8 cellular contexts compared by ENCODE assay signal in genomic region chr13:31038834-31039552, GRCh38.
A peak's percentile ranks its signal among the peaks of the same experiment; 100 is the strongest.
DNase-seq lines count a peak whose midpoint lies in the region; ATAC-seq and TF ChIP-seq lines count a peak whose summit lies in the region.

No MANE protein-coding gene starts in this region.

- no peak overlapping the region for H3K27ac ChIP-seq in right lobe of liver

- no peak for TF ChIP-seq POLR2A in right lobe of liver (IDR thresholded peaks at IDR 0.05)

- peaks cover 33% of the 10 kb centered on the region for H3K27me3 Mint-ChIP-seq in activated CD8-positive, alpha-beta T cell treated with anti-CD3 and anti-CD28 coated beads for 36 hours

- H3K36me3 ChIP-seq in right lobe of liver, result no peaks in the 10 kb centered on the region

- no peak for TF ChIP-seq CTCF in activated CD8-positive, alpha-beta T cell treated with anti-CD3 and anti-CD28 coated beads for 36 hours (IDR thresholded peaks at IDR 0.05)
- TF ChIP-seq CTCF in right lobe of liver (IDR thresholded peaks at IDR 0.05), result no peak

- H3K4me1 ChIP-seq in right lobe of liver, result no peaks in the 10 kb centered on the region

- WGBS in right lobe of liver (ENCODE audit: insufficient coverage, low coverage, low lambda C conversion rate, missing lambda C conversion rate), result 58% methylated on average over 6 of the region's 7 CpGs

- H3K36me3 Mint-ChIP-seq in activated CD8-positive, alpha-beta T cell treated with anti-CD3 and anti-CD28 coated beads for 36 hours (ENCODE audit: low read depth), result no peaks in the 10 kb centered on the region

- no peaks in the 10 kb centered on the region for H3K9me3 Mint-ChIP-seq in activated CD8-positive, alpha-beta T cell treated with anti-CD3 and anti-CD28 coated beads for 36 hours

- intact Hi-C loops in activated CD8-positive, alpha-beta T cell treated with anti-CD3 and anti-CD28 coated beads for 36 hours (cut with micrococcal nuclease), result no loop called here
- intact Hi-C loops in right lobe of liver (cut with DNase I), result no loop called here

- DNase-seq in Daoy (ENCODE audit: low read depth), result peak; percentile 69
- DNase-seq in activated CD8-positive, alpha-beta T cell treated with anti-CD3 and anti-CD28 coated beads for 36 hours, result peak; percentile 51
- peak; percentile 30 for DNase-seq in stimulated activated naive CD8-positive, alpha-beta T cell treated with anti-CD3 and anti-CD28 coated beads, Interleukin-15, Interleukin-2, amounts not matched to agents 100 U/mL and 50 U/mL, for 24 hours
- DNase-seq in NCI-H2227 (lab: John Stamatoyannopoulos, UW; ENCODE audit: unreplicated experiment), result no peak
- no peak for DNase-seq in cerebellar cortex (ENCODE audit: low spot score)
- DNase-seq in right lobe of liver, result no peak

- no peaks in the 10 kb centered on the region for H3K9me3 ChIP-seq in right lobe of liver

- ATAC-seq in GM19463 (IDR thresholded peaks at IDR 0.05; ENCODE audit: unreplicated experiment) (peak; percentile 76), HG03460 (IDR thresholded peaks at IDR 0.05; ENCODE audit: unreplicated experiment) (peak; percentile 71), right lobe of liver (no peak)
- ATAC-seq in activated CD8-positive, alpha-beta T cell treated with anti-CD3 and anti-CD28 coated beads for 36 hours, result peak; percentile 55
- ATAC-seq in stimulated activated naive CD8-positive, alpha-beta T cell treated with anti-CD3 and anti-CD28 coated beads, Interleukin-15, Interleukin-2, amounts not matched to agents 100 U/mL and 50 U/mL, for 24 hours, result peak; percentile 65

- POLR2A ChIA-PET in activated CD8-positive, alpha-beta T cell treated with anti-CD3 and anti-CD28 coated beads for 36 hours (lab: Charles Lee), result interaction anchor here (0.6 kb wide), 1 partner anchor 66 kb away, joined by 4 read pairs; no protein-coding TSS in a partner anchor

- H3K27me3 ChIP-seq in right lobe of liver, result no peaks in the 10 kb centered on the region

- H3K4me3 ChIP-seq in right lobe of liver, result no peak overlapping the region

- H3K4me1 Mint-ChIP-seq in activated CD8-positive, alpha-beta T cell treated with anti-CD3 and anti-CD28 coated beads for 36 hours (ENCODE audit: low read depth), result peaks cover 41% of the 10 kb centered on the region

- CTCF ChIA-PET in activated CD8-positive, alpha-beta T cell treated with anti-CD3 and anti-CD28 coated beads for 36 hours (lab: Charles Lee), result interaction anchor here (1.5 kb wide), 2 partner anchors 10 to 60 kb away, joined by 3 to 8 read pairs; no protein-coding TSS in a partner anchor

- H3K27ac Mint-ChIP-seq in activated CD8-positive, alpha-beta T cell treated with anti-CD3 and anti-CD28 coated beads for 36 hours, result peak overlapping the region; percentile 21

- H3K4me3 Mint-ChIP-seq in activated CD8-positive, alpha-beta T cell treated with anti-CD3 and anti-CD28 coated beads for 36 hours, result no peak overlapping the region

Comparison
In these comparisons a context has a peak if more than half of its experiments do, and no peak if none do; other contexts are left out.
1. DNase-seq: peak in Daoy (single experiment), activated CD8-positive, alpha-beta T cell treated with anti-CD3 and anti-CD28 coated beads for 36 hours (single experiment) and stimulated activated naive CD8-positive, alpha-beta T cell treated with anti-CD3 and anti-CD28 coated beads, Interleukin-15, Interleukin-2, amounts not matched to agents 100 U/mL and 50 U/mL, for 24 hours (single experiment); none in NCI-H2227 (single experiment), cerebellar cortex (single experiment) and right lobe of liver (0 of 3).
2. ATAC-seq: peak in GM19463 (single experiment), HG03460 (single experiment), activated CD8-positive, alpha-beta T cell treated with anti-CD3 and anti-CD28 coated beads for 36 hours (single experiment) and stimulated activated naive CD8-positive, alpha-beta T cell treated with anti-CD3 and anti-CD28 coated beads, Interleukin-15, Interleukin-2, amounts not matched to agents 100 U/mL and 50 U/mL, for 24 hours (single experiment); none in right lobe of liver (0 of 4).